ENCODE assay signal across 16 cellular contexts in genomic region chr5:156498226-156498965, GRCh38.
"Had no signal": no experiment of that assay in that cellular context is flagged by ENCODE, and none has a peak within 500 bp of the region (broad histone marks: within the 10 kb centered on the region; RNA-seq: fewer than 3 reads in every experiment).

No MANE protein-coding gene starts in this region.

- DNase-seq: activated CD4-positive, alpha-beta T cell treated with anti-CD3 and anti-CD28 coated beads, Interleukin-2, amount 10 ng/mL, durations not matched to agents 7 days and 5 days; activated CD8-positive, alpha-beta memory T cell treated with anti-CD3 and anti-CD28 coated beads, Interleukin-2, amount 50 U/mL, for 48 hours; activated gamma-delta T cell; activated naive CD8-positive, alpha-beta T cell treated with anti-CD3 and anti-CD28 coated beads, Interleukin-2, amount 10 ng/mL, durations not matched to agents 7 days and 5 days; activated T-cell treated with anti-CD3 and anti-CD28 coated beads, Interleukin-2, amount 50 U/mL, for 72 hours; effector memory CD4-positive, alpha-beta T cell; foreskin melanocyte; left colon; naive B cell; pancreas; stimulated activated CD4-positive, alpha-beta T cell treated with anti-CD3 and anti-CD28 coated beads, Interleukin-2, amount 100 ng/mL, for 48 hours; T-helper 9 cell; uterus had no signal

- H3K27me3 ChIP-seq: pancreas, tibial nerve, uterus had no signal

- ATAC-seq: activated T-cell treated with anti-CD3 and anti-CD28 coated beads, Interleukin-2, amount 50 U/mL, for 72 hours; left colon; pancreas; stimulated activated memory B cell treated with anti-CD40 and anti-IgM and Interleukin-4, amounts not matched to agents 10 μg/mL and 1 μg/mL and 100 μg/mL, for 72 hours had no signal

- H3K27ac ChIP-seq: pancreas, uterus had no signal

- H3K4me3 ChIP-seq: lung, pancreas, tibial nerve, uterus had no signal

- H3K36me3 ChIP-seq: pancreas, tibial nerve, uterus had no signal

- H3K9me3 ChIP-seq: pancreas, tibial nerve, uterus had no signal

- H3K4me1 ChIP-seq: pancreas, uterus had no signal
